Comparison of ENCODE assay signal across 1 cellular context in genomic region chr17:7851438-7852261, GRCh38.
TF ChIP-seq lines count a peak whose summit lies in the region.

No MANE protein-coding gene starts in this region.

TF ChIP-seq in HepG2, 621 proteins besides CTCF, POLR2A, EP300 and RAD21 (continued from another document and continues in another):
- TF ChIP-seq MLLT10 (CRISPR knock-in tag; IDR thresholded peaks at IDR 0.05) (no peak), DZIP1 (CRISPR knock-in tag; IDR thresholded peaks at IDR 0.05) (0 out of 2 replicates have a peak, but pooled peaks have one; percentile 19), CBX1 (IDR thresholded peaks at IDR 0.05; ENCODE audit: low read depth) (no peak), ZNF232 (CRISPR knock-in tag; IDR thresholded peaks at IDR 0.05; ENCODE audit: borderline replicate concordance) (no peak), REPIN1 (CRISPR knock-in tag; IDR thresholded peaks at IDR 0.05; ENCODE audit: borderline replicate concordance, low read depth) (peak; percentile 51; the same call in 1 of the 2 replicates), STAG1 (CRISPR knock-in tag; IDR thresholded peaks at IDR 0.05) (peak; percentile 93), ZNF180 (CRISPR knock-in tag; IDR thresholded peaks at IDR 0.05; ENCODE audit: borderline replicate concordance, low read depth) (no peak), RNF2 (conservative IDR thresholded peaks at IDR 0.05; ENCODE audit: low read depth) (no peak), NFKB2 (CRISPR knock-in tag; IDR thresholded peaks at IDR 0.05; ENCODE audit: borderline replicate concordance) (peak; percentile 68; the same call in 1 of the 2 replicates), TARDBP (CRISPR knock-in tag; IDR thresholded peaks at IDR 0.05) (0 out of 2 replicates have a peak, but pooled peaks have one; percentile 52), GABPA (IDR thresholded peaks at IDR 0.05; ENCODE audit: low read depth, low read length) (no peak), GABPA (CRISPR knock-in tag; IDR thresholded peaks at IDR 0.05; ENCODE audit: low read depth) (peak; percentile 25; the same call in 1 of the 2 replicates), RXRA (CRISPR knock-in tag; IDR thresholded peaks at IDR 0.05) (peak; percentile 40), ZNF772 (CRISPR knock-in tag; IDR thresholded peaks at IDR 0.05) (no peak), KDM5A (IDR thresholded peaks at IDR 0.05; ENCODE audit: borderline replicate concordance, low read length) (no peak), TMF1 (CRISPR knock-in tag; IDR thresholded peaks at IDR 0.05; ENCODE audit: low read depth) (no peak), ZNF883 (CRISPR knock-in tag; IDR thresholded peaks at IDR 0.05; ENCODE audit: not compliant biosample characterization) (peak; percentile 22), ZNF234 (CRISPR knock-in tag; conservative IDR thresholded peaks at IDR 0.05) (no peak), ZNF329 (CRISPR knock-in tag; IDR thresholded peaks at IDR 0.05; ENCODE audit: low read depth) (0 out of 2 replicates have a peak, but pooled peaks have one; percentile 31), SALL1 (CRISPR knock-in tag; IDR thresholded peaks at IDR 0.05) (peak; percentile 59; the same call in 1 of the 2 replicates), ERF (CRISPR knock-in tag; IDR thresholded peaks at IDR 0.05) (peak; percentile 59), CENPX (CRISPR knock-in tag; IDR thresholded peaks at IDR 0.05) (no peak), ARID4A (CRISPR knock-in tag; IDR thresholded peaks at IDR 0.05; ENCODE audit: borderline replicate concordance) (peak; percentile 71; the same call in 1 of the 2 replicates), ZNF782 (CRISPR knock-in tag; IDR thresholded peaks at IDR 0.05; ENCODE audit: borderline replicate concordance) (no peak), ELF3 (CRISPR knock-in tag; IDR thresholded peaks at IDR 0.05) (peak; percentile 43), KDM4B (CRISPR knock-in tag; IDR thresholded peaks at IDR 0.05) (peak; percentile 19; the same call in 1 of the 2 replicates), ZNF510 (CRISPR knock-in tag; IDR thresholded peaks at IDR 0.05; ENCODE audit: low read depth) (no peak), NFKBIZ (CRISPR knock-in tag; IDR thresholded peaks at IDR 0.05) (0 out of 2 replicates have a peak, but pooled peaks have one; percentile 48), ZNF557 (CRISPR knock-in tag; IDR thresholded peaks at IDR 0.05) (no peak), ZNF414 (CRISPR knock-in tag; IDR thresholded peaks at IDR 0.05) (no peak), ZNF879 (CRISPR knock-in tag; IDR thresholded peaks at IDR 0.05) (no peak), ZNF770 (CRISPR knock-in tag; IDR thresholded peaks at IDR 0.05) (no peak), CC2D1A (CRISPR knock-in tag; IDR thresholded peaks at IDR 0.05) (no peak), ZNF337 (CRISPR knock-in tag; IDR thresholded peaks at IDR 0.05; ENCODE audit: borderline replicate concordance, low read depth) (no peak), RFXAP (CRISPR knock-in tag; IDR thresholded peaks at IDR 0.05; ENCODE audit: borderline replicate concordance) (peak; percentile 29; the same call in 1 of the 2 replicates), SNRNP70 (IDR thresholded peaks at IDR 0.05; ENCODE audit: low read depth, low read length) (no peak), MEIS1 (CRISPR knock-in tag; IDR thresholded peaks at IDR 0.05; ENCODE audit: borderline replicate concordance) (no peak), HOXA5 (CRISPR knock-in tag; IDR thresholded peaks at IDR 0.05) (no peak), NFYC (CRISPR knock-in tag; IDR thresholded peaks at IDR 0.05) (peak; percentile 81), MXI1 (IDR thresholded peaks at IDR 0.05; ENCODE audit: borderline replicate concordance, low read depth, low read length) (0 out of 3 replicates have a peak, but pooled peaks have one; percentile 47), GATAD1 (CRISPR knock-in tag; IDR thresholded peaks at IDR 0.05) (0 out of 2 replicates have a peak, but pooled peaks have one; percentile 63), ZBTB1 (CRISPR knock-in tag; IDR thresholded peaks at IDR 0.05; ENCODE audit: borderline replicate concordance) (no peak), MAZ (IDR thresholded peaks at IDR 0.05; ENCODE audit: borderline replicate concordance, low read depth, low read length) (no peak), MAZ (CRISPR knock-in tag; IDR thresholded peaks at IDR 0.05; ENCODE audit: low read depth) (peak; percentile 51; the same call in 1 of the 2 replicates), EED (CRISPR knock-in tag; IDR thresholded peaks at IDR 0.05) (0 out of 2 replicates have a peak, but pooled peaks have one; percentile 24), SP1 (IDR thresholded peaks at IDR 0.05) (no peak), SP1 (CRISPR knock-in tag; IDR thresholded peaks at IDR 0.05) (peak; percentile 80), ZNF30 (CRISPR knock-in tag; IDR thresholded peaks at IDR 0.05) (no peak), GATAD2A (CRISPR knock-in tag; IDR thresholded peaks at IDR 0.05) (peak; percentile 59), FOXC1 (CRISPR knock-in tag; IDR thresholded peaks at IDR 0.05; ENCODE audit: borderline replicate concordance) (no peak; the same call in 1 of the 2 replicates)
- TF ChIP-seq, protein P1, sequence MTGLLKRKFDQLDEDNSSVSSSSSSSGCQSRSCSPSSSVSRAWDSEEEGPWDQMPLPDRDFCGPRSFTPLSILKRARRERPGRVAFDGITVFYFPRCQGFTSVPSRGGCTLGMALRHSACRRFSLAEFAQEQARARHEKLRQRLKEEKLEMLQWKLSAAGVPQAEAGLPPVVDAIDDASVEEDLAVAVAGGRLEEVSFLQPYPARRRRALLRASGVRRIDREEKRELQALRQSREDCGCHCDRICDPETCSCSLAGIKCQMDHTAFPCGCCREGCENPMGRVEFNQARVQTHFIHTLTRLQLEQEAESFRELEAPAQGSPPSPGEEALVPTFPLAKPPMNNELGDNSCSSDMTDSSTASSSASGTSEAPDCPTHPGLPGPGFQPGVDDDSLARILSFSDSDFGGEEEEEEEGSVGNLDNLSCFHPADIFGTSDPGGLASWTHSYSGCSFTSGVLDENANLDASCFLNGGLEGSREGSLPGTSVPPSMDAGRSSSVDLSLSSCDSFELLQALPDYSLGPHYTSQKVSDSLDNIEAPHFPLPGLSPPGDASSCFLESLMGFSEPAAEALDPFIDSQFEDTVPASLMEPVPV (CRISPR knock-in tag; IDR thresholded peaks at IDR 0.05): no peak
- TF ChIP-seq, protein P2, sequence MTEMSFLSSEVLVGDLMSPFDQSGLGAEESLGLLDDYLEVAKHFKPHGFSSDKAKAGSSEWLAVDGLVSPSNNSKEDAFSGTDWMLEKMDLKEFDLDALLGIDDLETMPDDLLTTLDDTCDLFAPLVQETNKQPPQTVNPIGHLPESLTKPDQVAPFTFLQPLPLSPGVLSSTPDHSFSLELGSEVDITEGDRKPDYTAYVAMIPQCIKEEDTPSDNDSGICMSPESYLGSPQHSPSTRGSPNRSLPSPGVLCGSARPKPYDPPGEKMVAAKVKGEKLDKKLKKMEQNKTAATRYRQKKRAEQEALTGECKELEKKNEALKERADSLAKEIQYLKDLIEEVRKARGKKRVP (CRISPR knock-in tag; IDR thresholded peaks at IDR 0.05): no peak
- TF ChIP-seq, protein P3, sequence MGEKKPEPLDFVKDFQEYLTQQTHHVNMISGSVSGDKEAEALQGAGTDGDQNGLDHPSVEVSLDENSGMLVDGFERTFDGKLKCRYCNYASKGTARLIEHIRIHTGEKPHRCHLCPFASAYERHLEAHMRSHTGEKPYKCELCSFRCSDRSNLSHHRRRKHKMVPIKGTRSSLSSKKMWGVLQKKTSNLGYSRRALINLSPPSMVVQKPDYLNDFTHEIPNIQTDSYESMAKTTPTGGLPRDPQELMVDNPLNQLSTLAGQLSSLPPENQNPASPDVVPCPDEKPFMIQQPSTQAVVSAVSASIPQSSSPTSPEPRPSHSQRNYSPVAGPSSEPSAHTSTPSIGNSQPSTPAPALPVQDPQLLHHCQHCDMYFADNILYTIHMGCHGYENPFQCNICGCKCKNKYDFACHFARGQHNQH (CRISPR knock-in tag; IDR thresholded peaks at IDR 0.05): no peak
- TF ChIP-seq, protein P4, sequence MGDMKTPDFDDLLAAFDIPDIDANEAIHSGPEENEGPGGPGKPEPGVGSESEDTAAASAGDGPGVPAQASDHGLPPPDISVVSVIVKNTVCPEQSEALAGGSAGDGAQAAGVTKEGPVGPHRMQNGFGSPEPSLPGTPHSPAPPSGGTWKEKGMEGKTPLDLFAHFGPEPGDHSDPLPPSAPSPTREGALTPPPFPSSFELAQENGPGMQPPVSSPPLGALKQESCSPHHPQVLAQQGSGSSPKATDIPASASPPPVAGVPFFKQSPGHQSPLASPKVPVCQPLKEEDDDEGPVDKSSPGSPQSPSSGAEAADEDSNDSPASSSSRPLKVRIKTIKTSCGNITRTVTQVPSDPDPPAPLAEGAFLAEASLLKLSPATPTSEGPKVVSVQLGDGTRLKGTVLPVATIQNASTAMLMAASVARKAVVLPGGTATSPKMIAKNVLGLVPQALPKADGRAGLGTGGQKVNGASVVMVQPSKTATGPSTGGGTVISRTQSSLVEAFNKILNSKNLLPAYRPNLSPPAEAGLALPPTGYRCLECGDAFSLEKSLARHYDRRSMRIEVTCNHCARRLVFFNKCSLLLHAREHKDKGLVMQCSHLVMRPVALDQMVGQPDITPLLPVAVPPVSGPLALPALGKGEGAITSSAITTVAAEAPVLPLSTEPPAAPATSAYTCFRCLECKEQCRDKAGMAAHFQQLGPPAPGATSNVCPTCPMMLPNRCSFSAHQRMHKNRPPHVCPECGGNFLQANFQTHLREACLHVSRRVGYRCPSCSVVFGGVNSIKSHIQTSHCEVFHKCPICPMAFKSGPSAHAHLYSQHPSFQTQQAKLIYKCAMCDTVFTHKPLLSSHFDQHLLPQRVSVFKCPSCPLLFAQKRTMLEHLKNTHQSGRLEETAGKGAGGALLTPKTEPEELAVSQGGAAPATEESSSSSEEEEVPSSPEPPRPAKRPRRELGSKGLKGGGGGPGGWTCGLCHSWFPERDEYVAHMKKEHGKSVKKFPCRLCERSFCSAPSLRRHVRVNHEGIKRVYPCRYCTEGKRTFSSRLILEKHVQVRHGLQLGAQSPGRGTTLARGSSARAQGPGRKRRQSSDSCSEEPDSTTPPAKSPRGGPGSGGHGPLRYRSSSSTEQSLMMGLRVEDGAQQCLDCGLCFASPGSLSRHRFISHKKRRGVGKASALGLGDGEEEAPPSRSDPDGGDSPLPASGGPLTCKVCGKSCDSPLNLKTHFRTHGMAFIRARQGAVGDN (CRISPR knock-in tag; IDR thresholded peaks at IDR 0.05): peak; percentile 62
